ENCODE assay signal across 10 cellular contexts in genomic region chr6:107731422-107732319, GRCh38.
A peak's percentile ranks its signal among the peaks of the same experiment; 100 is the strongest.
DNase-seq lines count a peak whose midpoint lies in the region; ATAC-seq and TF ChIP-seq lines count a peak whose summit lies in the region.
"Had no signal": no experiment of that assay in that cellular context is flagged by ENCODE, and none has a peak within 500 bp of the region (broad histone marks: within the 10 kb centered on the region; RNA-seq: fewer than 3 reads in every experiment).

No MANE protein-coding gene starts in this region.

- CTCF ChIA-PET in Caco-2 (lab: Charles Lee): no interaction called here

- DNase-seq in Caco-2: peak; percentile 30 to 48
- DNase-seq in NCI-H69 (lab: John Stamatoyannopoulos, UW): peak; percentile 21
- peak; percentile 31 for DNase-seq in central memory CD4-positive, alpha-beta T cell
- peak; percentile 19 for DNase-seq in nephron progenitor cell
- no peak for DNase-seq in GM03348 (ENCODE audit: low spot score)
- DNase-seq: NCI-H446 treated with DMSO at 0.1 percent for 48 hours had no signal

- intact Hi-C loops in Caco-2 (cut with micrococcal nuclease; ENCODE audit: unreplicated experiment): no loop called here

- peaks cover 11% of the 10 kb centered on the region for H3K4me1 Mint-ChIP-seq in Caco-2 (ENCODE audit: low read depth, unreplicated experiment)
- H3K4me1 Mint-ChIP-seq in nephron progenitor cell: peaks cover 50% of the 10 kb centered on the region

- POLR2A ChIA-PET in Caco-2 (lab: Charles Lee): no interaction called here

- H3K9me3 ChIP-seq in Caco-2: no peaks in the 10 kb centered on the region

- H3K9me3 Mint-ChIP-seq in Caco-2 (ENCODE audit: unreplicated experiment): no peaks in the 10 kb centered on the region
- H3K9me3 Mint-ChIP-seq in nephron progenitor cell: no peaks in the 10 kb centered on the region

- TSS peak; percentile 42 for BruUV-seq in Caco-2 (replicated peaks; lab: Mats Ljungman, UMichigan)

- no peaks in the 10 kb centered on the region for H3K36me3 ChIP-seq in Caco-2 (ENCODE audit: control insufficient read depth, insufficient read depth, low read length)

- TF ChIP-seq CTCF in Caco-2 (IDR thresholded peaks at IDR 0.05; ENCODE audit: insufficient read depth in 1 of 2, low read depth in 1 of 2, low read length in 1 of 2, severe bottlenecking in 1 of 2, unreplicated experiment in 1 of 2) (no peak), nephron progenitor cell (IDR thresholded peaks at IDR 0.05) (no peak)

- no peaks in the 10 kb centered on the region for H3K27me3 ChIP-seq in Caco-2 (replicated peaks; ENCODE audit: control insufficient read depth, insufficient read depth, low read length)

- H3K36me3 Mint-ChIP-seq in Caco-2 (ENCODE audit: insufficient read depth, unreplicated experiment) (no peaks in the 10 kb centered on the region), nephron progenitor cell (ENCODE audit: low read depth) (no peaks in the 10 kb centered on the region)

- H3K4me3 Mint-ChIP-seq in Caco-2 (ENCODE audit: unreplicated experiment) (peak overlapping the region; percentile 15), nephron progenitor cell (peak overlapping the region; percentile 65)

- no peak for ATAC-seq in HG02610 (IDR thresholded peaks at IDR 0.05; ENCODE audit: unreplicated experiment)
- ATAC-seq in GM18867 (IDR thresholded peaks at IDR 0.05; ENCODE audit: unreplicated experiment): no peak
- ATAC-seq in HG02678 (IDR thresholded peaks at IDR 0.05; ENCODE audit: unreplicated experiment): no peak

- H3K27me3 Mint-ChIP-seq in Caco-2 (ENCODE audit: insufficient read depth, unreplicated experiment) (no peaks in the 10 kb centered on the region), nephron progenitor cell (ENCODE audit: low read depth, poor library complexity) (peaks cover 14% of the 10 kb centered on the region)

- H3K4me1 ChIP-seq in Caco-2: peaks cover 23% of the 10 kb centered on the region

- H3K27ac Mint-ChIP-seq in Caco-2 (ENCODE audit: unreplicated experiment) (peak overlapping the region; percentile 22), nephron progenitor cell (peak overlapping the region; percentile 73)

- H3K4me3 ChIP-seq in Caco-2 (ENCODE audit: low read depth, low read length): peak overlapping the region; percentile 25
- H3K4me3 ChIP-seq: SK-N-MC had no signal
